ENCODE assay signal across 20 cellular contexts in genomic region chr10:126568809-126569208, GRCh38.
DNase-seq lines count a peak whose midpoint lies in the region; ATAC-seq and TF ChIP-seq lines count a peak whose summit lies in the region.
"Had no signal": no experiment of that assay in that cellular context is flagged by ENCODE, and none has a peak within 500 bp of the region (broad histone marks: within the 10 kb centered on the region; RNA-seq: fewer than 3 reads in every experiment).

No MANE protein-coding gene starts in this region.

- no peak for DNase-seq in stimulated activated naive CD8-positive, alpha-beta T cell treated with anti-CD3 and anti-CD28 coated beads, Interleukin-15, amount 100 ng/mL, for 72 hours
- DNase-seq in stimulated activated naive CD8-positive, alpha-beta T cell treated with anti-CD3 and anti-CD28 coated beads, Interleukin-15, Interleukin-2, amounts not matched to agents 100 U/mL and 50 U/mL, for 24 hours = no peak
- DNase-seq in dorsolateral prefrontal cortex (no peak), neuronal stem cell (ENCODE audit: low spot score) (no peak), RWPE1 (ENCODE audit: low spot score) (no peak), lower leg skin (ENCODE audit: low spot score in 2 of 2) (no peak)
- DNase-seq: 8988T; Calu3; CD4-positive, alpha-beta memory T cell; HCEC 1CT; NCI-H1417; NCI-H187 treated with DMSO at 0.1 percent for 48 hours; NCI-H2171; NCI-H446 treated with DMSO at 0.1 percent for 48 hours; OCI-M1; RPMI8226; SJCRH30 had no signal

- WGBS in neuronal stem cell (ENCODE audit: extremely low coverage in 2 of 2, insufficient read length in 2 of 2, insufficient replicate concordance in 1 of 2), 2 donors = no CpG with 5 or more reads among the region's 6 CpGs
- 78 to 80% methylated on average over 6 of the region's 6 CpGs for WGBS in lower leg skin, 2 donors

- peak overlapping the region; percentile 42 for H2BK120ac ChIP-seq in neuronal stem cell (ENCODE audit: low read depth, low read length)

- H4K8ac ChIP-seq in neuronal stem cell (ENCODE audit: low read depth, low read length) = no peak overlapping the region

- no peak overlapping the region for H3K4me2 ChIP-seq in neuronal stem cell (ENCODE audit: insufficient read depth, low read length, poor library complexity, severe bottlenecking)

- no peaks in the 10 kb centered on the region for H3K36me3 ChIP-seq in neuronal stem cell (replicated peaks in 1 of 2; ENCODE audit: control insufficient read depth in 2 of 2, insufficient read depth in 2 of 2, low read length in 2 of 2)
- H3K36me3 ChIP-seq: SJCRH30 had no signal

- peaks cover 6 to 16% of the 10 kb centered on the region in 2 donors for H3K4me1 ChIP-seq in neuronal stem cell (ENCODE audit: control insufficient read depth in 2 of 2, insufficient read depth in 1 of 2, low read depth in 1 of 2, low read length in 2 of 2)
- H3K4me1 ChIP-seq: SJCRH30 had no signal

- no peak for TF ChIP-seq CTCF in dorsolateral prefrontal cortex (IDR thresholded peaks at IDR 0.05 in 54 of 56, conservative IDR thresholded peaks at IDR 0.05 in 2 of 56; ENCODE audit: low read depth in 1 of 56, partially characterized antibody in 56 of 56)
- TF ChIP-seq CTCF in RWPE1 (conservative IDR thresholded peaks at IDR 0.05; ENCODE audit: low read depth) = no peak
- no peak for TF ChIP-seq CTCF in lower leg skin (IDR thresholded peaks at IDR 0.05)

- no peak overlapping the region for H3K4me3 ChIP-seq in dorsolateral prefrontal cortex
- no peak overlapping the region for H3K4me3 ChIP-seq in neuronal stem cell (ENCODE audit: low read length in 2 of 2)
- H3K4me3 ChIP-seq in lower leg skin (ENCODE audit: low read depth, poor library complexity, severe bottlenecking) = no peak overlapping the region
- H3K4me3 ChIP-seq: SJCRH30 had no signal

- H2AK5ac ChIP-seq in neuronal stem cell (ENCODE audit: low read depth, low read length) = peak overlapping the region; percentile 40

- POLR2A ChIA-PET in RWPE1 (lab: Yijun Ruan, JAX; ENCODE audit: low non-redundant PET) = no interaction called here

- H3K9ac ChIP-seq in neuronal stem cell (ENCODE audit: low read depth, low read length, poor library complexity) = no peak overlapping the region

- no peak overlapping the region for H3K4me3 Mint-ChIP-seq in stimulated activated naive CD8-positive, alpha-beta T cell treated with anti-CD3 and anti-CD28 coated beads, Interleukin-15, amount 100 ng/mL, for 72 hours
- H3K4me3 Mint-ChIP-seq: CD4-positive, alpha-beta memory T cell had no signal

- no peak overlapping the region for H2BK5ac ChIP-seq in neuronal stem cell (ENCODE audit: low read length)

- H3K14ac ChIP-seq in neuronal stem cell (ENCODE audit: low read length) = no peak overlapping the region

- H3K4me1 Mint-ChIP-seq in stimulated activated naive CD8-positive, alpha-beta T cell treated with anti-CD3 and anti-CD28 coated beads, Interleukin-15, amount 100 ng/mL, for 72 hours = no peaks in the 10 kb centered on the region
- H3K4me1 Mint-ChIP-seq: CD4-positive, alpha-beta memory T cell had no signal

- H3K23ac ChIP-seq in neuronal stem cell (ENCODE audit: low read depth, low read length, poor library complexity) = no peak overlapping the region

- no peaks in the 10 kb centered on the region for H3K79me1 ChIP-seq in neuronal stem cell (ENCODE audit: low read depth, low read length)

- no peak overlapping the region for H2AFZ ChIP-seq in neuronal stem cell (ENCODE audit: low read length)

- TF ChIP-seq POLR2A in lower leg skin (IDR thresholded peaks at IDR 0.05) = no peak

- peaks cover 0 to 9% of the 10 kb centered on the region in 2 donors for H3K9me3 ChIP-seq in neuronal stem cell (replicated peaks in 1 of 2; ENCODE audit: control insufficient read depth in 2 of 2, insufficient read depth in 1 of 2, low read depth in 1 of 2, low read length in 2 of 2)
- H3K9me3 ChIP-seq: SJCRH30 had no signal

- intact Hi-C loops in dorsolateral prefrontal cortex (cut with DNase I) = loop anchor here (5.0 to 10.0 kb wide), 4 partner anchors 96 to 266 kb away; no protein-coding TSS in a partner anchor
- intact Hi-C loops in lower leg skin (cut with DNase I; ENCODE audit: low total_unique reads) = no loop called here

- no peak overlapping the region for H3K4ac ChIP-seq in neuronal stem cell (ENCODE audit: low read length)

- ATAC-seq in stimulated activated naive CD8-positive, alpha-beta T cell treated with anti-CD3 and anti-CD28 coated beads, Interleukin-15, amount 100 ng/mL, for 72 hours = peak; percentile 18
- no peak for ATAC-seq in stimulated activated naive CD8-positive, alpha-beta T cell treated with anti-CD3 and anti-CD28 coated beads, Interleukin-15, Interleukin-2, amounts not matched to agents 100 U/mL and 50 U/mL, for 24 hours
- no peak for ATAC-seq in GM18868 (IDR thresholded peaks at IDR 0.05; ENCODE audit: unreplicated experiment)
- ATAC-seq in GM21526 (IDR thresholded peaks at IDR 0.05; ENCODE audit: low FRiP score, unreplicated experiment) = no peak

- peak overlapping the region; percentile 77 for H2BK12ac ChIP-seq in neuronal stem cell (ENCODE audit: low read length)

- CTCF ChIA-PET in RWPE1 (lab: Yijun Ruan, JAX) = interaction anchor here (0.6 kb wide), 1 partner anchor 574 kb away, joined by 3 read pairs; no protein-coding TSS in a partner anchor

- H3K27ac Mint-ChIP-seq in stimulated activated naive CD8-positive, alpha-beta T cell treated with anti-CD3 and anti-CD28 coated beads, Interleukin-15, amount 100 ng/mL, for 72 hours = no peak overlapping the region
- H3K27ac Mint-ChIP-seq: CD4-positive, alpha-beta memory T cell had no signal

- H2BK15ac ChIP-seq in neuronal stem cell (ENCODE audit: low read length) = peak overlapping the region; percentile 8

- H3K27ac ChIP-seq in dorsolateral prefrontal cortex (peak overlapping the region in 56 of 59 donors; percentile 15 to 90 (median 71)), neuronal stem cell (replicated peaks; ENCODE audit: low read length) (no peak overlapping the region), RWPE1 (no peak overlapping the region)
- H3K27ac ChIP-seq: HL-60, SJCRH30 had no signal

- no peak overlapping the region for H4K91ac ChIP-seq in neuronal stem cell (ENCODE audit: low read depth, low read length, poor library complexity)

- H3K27me3 Mint-ChIP-seq in stimulated activated naive CD8-positive, alpha-beta T cell treated with anti-CD3 and anti-CD28 coated beads, Interleukin-15, amount 100 ng/mL, for 72 hours = no peaks in the 10 kb centered on the region
- H3K27me3 Mint-ChIP-seq: CD4-positive, alpha-beta memory T cell had no signal

- no peaks in the 10 kb centered on the region for H3K27me3 ChIP-seq in dorsolateral prefrontal cortex
- no peaks in the 10 kb centered on the region for H3K27me3 ChIP-seq in neuronal stem cell (ENCODE audit: control insufficient read depth in 3 of 3, insufficient read depth in 3 of 3, low read depth in 1 of 3, low read length in 3 of 3)
- H3K27me3 ChIP-seq: SJCRH30 had no signal

- peak overlapping the region; percentile 38 for H3K18ac ChIP-seq in neuronal stem cell (ENCODE audit: low read length)

- H3K9me3 Mint-ChIP-seq in stimulated activated naive CD8-positive, alpha-beta T cell treated with anti-CD3 and anti-CD28 coated beads, Interleukin-15, amount 100 ng/mL, for 72 hours = peaks cover 5 to 8% of the 10 kb centered on the region in 2 donors

Comparison
In these comparisons a context has a peak if more than half of its experiments do, and no peak if none do; other contexts are left out.
1. H3K27ac ChIP-seq: peak in dorsolateral prefrontal cortex (56 of 59); none in neuronal stem cell (single experiment) and RWPE1 (single experiment).